Comparison of ENCODE assay signal across 8 cellular contexts in genomic region chr5:84381501-84382362, GRCh38. TPM values are rescaled to one million over a fixed set of nuclear protein-coding genes. Genes with fewer than 3 reads are reported as not detected.
DNase-seq lines count a peak whose midpoint lies in the region; ATAC-seq and TF ChIP-seq lines count a peak whose summit lies in the region.

No MANE protein-coding gene starts in this region.

- peak overlapping the region; percentile 56; the same call in 1 of the 2 replicates for H2AFZ ChIP-seq in GM23338

- peaks cover 72% of the 10 kb centered on the region for H3K79me2 ChIP-seq in GM23338 (replicated peaks; ENCODE audit: insufficient read depth)

- H3K36me3 ChIP-seq in GM23338 (ENCODE audit: insufficient read depth): no peaks in the 10 kb centered on the region

- H3K4me1 Mint-ChIP-seq in GM23338: peaks cover 28% of the 10 kb centered on the region

- ATAC-seq in GM23338 (no peak), HG02678 (IDR thresholded peaks at IDR 0.05; ENCODE audit: unreplicated experiment) (no peak)

- H3F3A ChIP-seq in GM23338 (replicated peaks; ENCODE audit: low read depth): no peaks in the 10 kb centered on the region

- H3K9me3 Mint-ChIP-seq in GM23338: no peaks in the 10 kb centered on the region; the same call in 2 of the 3 replicates

- H4K20me1 ChIP-seq in GM23338 (replicated peaks; ENCODE audit: insufficient read depth): no peaks in the 10 kb centered on the region

- no peaks in the 10 kb centered on the region; the same call in 2 of the 3 replicates for H3K36me3 Mint-ChIP-seq in GM23338 (ENCODE audit: low read depth)

- peaks cover 39% of the 10 kb centered on the region for H3K4me1 ChIP-seq in GM23338 (ENCODE audit: insufficient read depth)

- peak overlapping the region; percentile 86 for H3K27ac Mint-ChIP-seq in GM23338

- H3K27me3 ChIP-seq in GM23338 (ENCODE audit: insufficient read depth): peaks cover 10% of the 10 kb centered on the region; the same call in 1 of the 2 replicates

- H3K4me3 ChIP-seq in GM23338 (peak overlapping the region; percentile 84), fibroblast of villous mesenchyme (ENCODE audit: low read depth, low read length) (peak overlapping the region; percentile 50)

- no peaks in the 10 kb centered on the region for H3K9me2 ChIP-seq in GM23338 (ENCODE audit: insufficient read depth)

- peak overlapping the region; percentile 95 for H3K4me2 ChIP-seq in GM23338

- H3K27me3 Mint-ChIP-seq in GM23338 (ENCODE audit: insufficient read depth, low read depth, poor library complexity): peaks cover 22% of the 10 kb centered on the region

- no peak overlapping the region for H3K27ac ChIP-seq in GM23338 (ENCODE audit: low read depth)

- TF ChIP-seq CTCF in GM23338 (conservative IDR thresholded peaks at IDR 0.05; ENCODE audit: low read depth in 2 of 2) (no peak), fibroblast of villous mesenchyme (IDR thresholded peaks at IDR 0.05; ENCODE audit: insufficient read depth, low read depth, low read length) (no peak)

- peak overlapping the region; percentile 97 for H3K4me3 Mint-ChIP-seq in GM23338

- DNase-seq in GM23338 (ENCODE audit: low spot score): no peak
- peak; percentile 25 for DNase-seq in RPMI7951 (ENCODE audit: low read depth)
- DNase-seq in fibroblast of villous mesenchyme (ENCODE audit: low read depth): no peak
- DNase-seq in putamen (ENCODE audit: low spot score): peak; percentile 72
- no peak for DNase-seq in NCI-H187 (lab: John Stamatoyannopoulos, UW)
- DNase-seq in stimulated activated naive CD4-positive, alpha-beta T cell (lab: John Stamatoyannopoulos, UW): no peak
- no peak for DNase-seq in cerebellar nuclear complex (lab: John Stamatoyannopoulos, UW)

TF ChIP-seq in GM23338, 12 proteins besides CTCF, POLR2A, EP300 and RAD21:
- TF ChIP-seq EZH2 (IDR thresholded peaks at IDR 0.05; ENCODE audit: low read depth, unreplicated experiment) (no peak), EZH2phosphoT487 (IDR thresholded peaks at IDR 0.05; ENCODE audit: unreplicated experiment) (no peak), ZNF462 (CRISPR knock-in tag; IDR thresholded peaks at IDR 0.05) (no peak), NANOG (IDR thresholded peaks at IDR 0.05; ENCODE audit: borderline replicate concordance) (no peak)

RNA-seq across cellular contexts. Expression of gene EDIL3, which starts 2.9 kb away (rescaled TPM):
- 59.9 and 61.9 TPM in 2 replicates for total RNA-seq in GM23338 (2014; rRNA removed; shearing (Covaris generic))
- 43.3 and 44.0 TPM in 2 replicates for polyA plus RNA-seq in GM23338 (2016; fragmentation: Nextera tagmentation; extraction: Ambion mirVana)
- 45.8 and 58.4 TPM in 2 replicates for total RNA-seq in RPMI7951 (2014; rRNA removed; shearing (Covaris generic))
- total RNA-seq in fibroblast of villous mesenchyme: 57.0 and 108 TPM in 2 replicates

Comparison
In these comparisons a context has a peak if more than half of its experiments do, and no peak if none do; other contexts are left out.
1. DNase-seq: peak in RPMI7951 (single experiment) and putamen (single experiment); none in GM23338 (single experiment), fibroblast of villous mesenchyme (single experiment), NCI-H187 (0 of 2), stimulated activated naive CD4-positive, alpha-beta T cell (0 of 6) and cerebellar nuclear complex (0 of 2).